17 cellular contexts compared by ENCODE assay signal in the genomic region with DNA sequence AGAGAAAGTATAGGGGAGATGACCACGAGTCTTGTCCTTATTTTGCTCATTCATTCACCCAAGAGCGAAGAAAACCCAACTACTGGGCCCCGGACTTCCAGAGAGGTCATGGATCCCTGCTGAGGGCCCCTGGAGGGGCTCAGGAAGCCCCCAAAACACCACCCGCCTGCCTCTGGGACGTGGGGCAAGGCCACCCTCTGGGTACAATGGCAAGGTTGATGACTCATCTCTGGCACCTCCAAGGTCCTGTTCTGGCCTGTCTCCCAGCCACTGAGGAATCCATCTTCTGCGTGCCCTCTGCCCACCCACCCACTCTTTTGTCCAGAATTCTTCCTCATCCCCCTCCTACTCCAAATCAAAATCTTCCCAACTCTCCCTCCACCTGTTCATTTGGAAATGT. TPM values are rescaled to one million over a fixed set of nuclear protein-coding genes. Genes with fewer than 3 reads are reported as not detected.
DNase-seq lines count a peak whose midpoint lies in the region; ATAC-seq and TF ChIP-seq lines count a peak whose summit lies in the region.
"Had no signal": no experiment of that assay in that cellular context is flagged by ENCODE, and none has a peak within 500 bp of the region (broad histone marks: within the 10 kb centered on the region; RNA-seq: fewer than 3 reads in every experiment).

No MANE protein-coding gene starts in this region.

- no peak for DNase-seq in activated naive CD4-positive, alpha-beta T cell treated with anti-CD3 and anti-CD28 coated beads for 36 hours
- DNase-seq in activated naive CD4-positive, alpha-beta T cell treated with anti-CD3 and anti-CD28 coated beads, Interleukin-2, amount 50 U/mL, for 16 hours, result no peak
- DNase-seq in RWPE1 (ENCODE audit: low spot score), result no peak
- peak; percentile 35 to 49 (median 42) for DNase-seq in body of pancreas
- no peak for DNase-seq in stimulated activated naive B cell treated with anti-CD40 and anti-IgM and Interleukin-4, amounts not matched to agents 10 μg/mL and 1 μg/mL and 100 μg/mL, for 72 hours
- DNase-seq in globus pallidus (ENCODE audit: low spot score), result no peak
- DNase-seq in NCI-H2227 treated with DMSO at 0.1 percent for 48 hours (lab: John Stamatoyannopoulos, UW), result no peak
- no peak for DNase-seq in trophoblast cell
- DNase-seq: EL, Karpas-422, NCI-H1105, NCI-H1694 treated with DMSO at 0.1 percent for 48 hours, NCI-H2107, NCI-H526 treated with DMSO at 0.1 percent for 48 hours, SHP77 had no signal

- H3K27me3 Mint-ChIP-seq in activated naive CD4-positive, alpha-beta T cell treated with anti-CD3 and anti-CD28 coated beads for 36 hours (ENCODE audit: low read depth), result no peaks in the 10 kb centered on the region
- H3K27me3 Mint-ChIP-seq in stimulated activated naive B cell treated with anti-CD40 and anti-IgM and Interleukin-4, amounts not matched to agents 10 μg/mL and 1 μg/mL and 100 μg/mL, for 72 hours, result no peaks in the 10 kb centered on the region
- H3K27me3 Mint-ChIP-seq: CD4-positive, CD25-positive, alpha-beta regulatory T cell had no signal

- no peak overlapping the region for H3K4ac ChIP-seq in trophoblast cell (ENCODE audit: low read depth, low read length)

- no peak overlapping the region for H2BK5ac ChIP-seq in trophoblast cell (ENCODE audit: low read depth, low read length, poor library complexity)

- TF ChIP-seq POLR2A in body of pancreas (IDR thresholded peaks at IDR 0.05), result no peak

- H3K36me3 ChIP-seq in body of pancreas (replicated peaks in 1 of 2; ENCODE audit: insufficient read depth in 1 of 2, low read depth in 2 of 2), result no peaks in the 10 kb centered on the region
- no peaks in the 10 kb centered on the region for H3K36me3 ChIP-seq in trophoblast cell (ENCODE audit: control insufficient read depth in 1 of 2, insufficient read depth in 2 of 2, low read length in 2 of 2)

- H3K14ac ChIP-seq in trophoblast cell (ENCODE audit: low read length), result no peak overlapping the region

- no peak overlapping the region for H3K23ac ChIP-seq in trophoblast cell (ENCODE audit: low read length)

- CTCF ChIA-PET in activated naive CD4-positive, alpha-beta T cell treated with anti-CD3 and anti-CD28 coated beads for 36 hours (lab: Charles Lee), result interaction anchor here (1.5 kb wide), 1 partner anchor 208 kb away, joined by 4 read pairs; no protein-coding TSS in a partner anchor
- CTCF ChIA-PET in RWPE1 (lab: Yijun Ruan, JAX), result no interaction called here

- POLR2A ChIA-PET in RWPE1 (lab: Yijun Ruan, JAX; ENCODE audit: low non-redundant PET), result no interaction called here

- H3K4me3 ChIP-seq in body of pancreas, result no peak overlapping the region
- H3K4me3 ChIP-seq in trophoblast cell (ENCODE audit: low read depth, low read length), result no peak overlapping the region
- H3K4me3 ChIP-seq: HAP-1 had no signal

- H3K9me3 ChIP-seq in body of pancreas (no peaks in the 10 kb centered on the region), trophoblast cell (ENCODE audit: insufficient read depth, low read depth, low read length) (no peaks in the 10 kb centered on the region)
- H3K9me3 ChIP-seq: HAP-1 had no signal

- no peak overlapping the region for H4K91ac ChIP-seq in trophoblast cell (ENCODE audit: low read depth, low read length)

- H2AK5ac ChIP-seq in trophoblast cell (ENCODE audit: low read length), result no peak overlapping the region

- no peak overlapping the region for H3K4me2 ChIP-seq in trophoblast cell (ENCODE audit: low read length)

- no peaks in the 10 kb centered on the region for H3K27me3 ChIP-seq in body of pancreas
- no peaks in the 10 kb centered on the region for H3K27me3 ChIP-seq in trophoblast cell (ENCODE audit: insufficient read depth, low read length)

- peaks cover 3% of the 10 kb centered on the region for H3K79me1 ChIP-seq in trophoblast cell (ENCODE audit: low read length)

- H3K27ac Mint-ChIP-seq in activated naive CD4-positive, alpha-beta T cell treated with anti-CD3 and anti-CD28 coated beads for 36 hours, result peak overlapping the region; percentile 18
- peak overlapping the region; percentile 89 for H3K27ac Mint-ChIP-seq in stimulated activated naive B cell treated with anti-CD40 and anti-IgM and Interleukin-4, amounts not matched to agents 10 μg/mL and 1 μg/mL and 100 μg/mL, for 72 hours

- no peaks in the 10 kb centered on the region for H3K9me3 Mint-ChIP-seq in activated naive CD4-positive, alpha-beta T cell treated with anti-CD3 and anti-CD28 coated beads for 36 hours
- H3K9me3 Mint-ChIP-seq in stimulated activated naive B cell treated with anti-CD40 and anti-IgM and Interleukin-4, amounts not matched to agents 10 μg/mL and 1 μg/mL and 100 μg/mL, for 72 hours, result no peaks in the 10 kb centered on the region
- H3K9me3 Mint-ChIP-seq: CD4-positive, CD25-positive, alpha-beta regulatory T cell had no signal

- 77 to 80% methylated on average over 6 of the region's 6 CpGs for WGBS in body of pancreas, 2 donors
- WGBS in trophoblast cell (ENCODE audit: extremely low coverage, insufficient coverage, insufficient read length), result no CpG with 5 or more reads among the region's 6 CpGs

- peaks cover 15% of the 10 kb centered on the region for H3K36me3 Mint-ChIP-seq in activated naive CD4-positive, alpha-beta T cell treated with anti-CD3 and anti-CD28 coated beads for 36 hours (ENCODE audit: low read depth)
- H3K36me3 Mint-ChIP-seq in stimulated activated naive B cell treated with anti-CD40 and anti-IgM and Interleukin-4, amounts not matched to agents 10 μg/mL and 1 μg/mL and 100 μg/mL, for 72 hours, result peaks cover 46 to 48% of the 10 kb centered on the region in 2 donors

- H3K27ac ChIP-seq in RWPE1, result peak overlapping the region; percentile 39
- peak overlapping the region; percentile 39 to 87 (median 84) for H3K27ac ChIP-seq in body of pancreas
- H3K27ac ChIP-seq in trophoblast cell (ENCODE audit: low read depth, low read length), result no peak overlapping the region

- H3K18ac ChIP-seq in trophoblast cell (ENCODE audit: low read length), result no peak overlapping the region

- H3K79me2 ChIP-seq in trophoblast cell (ENCODE audit: control insufficient read depth, insufficient read depth, low read length, poor library complexity), result no peaks in the 10 kb centered on the region

- H3K4me1 ChIP-seq in body of pancreas, result peaks cover 20% of the 10 kb centered on the region
- H3K4me1 ChIP-seq in trophoblast cell (ENCODE audit: control insufficient read depth in 1 of 2, insufficient read depth in 2 of 2, low read length in 2 of 2), result peaks cover 6 to 16% of the 10 kb centered on the region in 2 experiments
- H3K4me1 ChIP-seq: HAP-1 had no signal

- H3K4me1 Mint-ChIP-seq in activated naive CD4-positive, alpha-beta T cell treated with anti-CD3 and anti-CD28 coated beads for 36 hours (ENCODE audit: low read depth), result peaks cover 30% of the 10 kb centered on the region
- peaks cover 21 to 28% of the 10 kb centered on the region in 2 donors for H3K4me1 Mint-ChIP-seq in stimulated activated naive B cell treated with anti-CD40 and anti-IgM and Interleukin-4, amounts not matched to agents 10 μg/mL and 1 μg/mL and 100 μg/mL, for 72 hours

- ATAC-seq in body of pancreas, result no peak
- no peak for ATAC-seq in stimulated activated naive B cell treated with anti-CD40 and anti-IgM and Interleukin-4, amounts not matched to agents 10 μg/mL and 1 μg/mL and 100 μg/mL, for 72 hours (replicated peaks)

- H3K9ac ChIP-seq in trophoblast cell (ENCODE audit: low read length), result no peak overlapping the region

- TF ChIP-seq CTCF in RWPE1 (conservative IDR thresholded peaks at IDR 0.05; ENCODE audit: low read depth) (no peak), body of pancreas (IDR thresholded peaks at IDR 0.05) (no peak)

- H2BK12ac ChIP-seq in trophoblast cell (ENCODE audit: low read length), result no peak overlapping the region

- no peak overlapping the region for H4K8ac ChIP-seq in trophoblast cell (ENCODE audit: low read depth, low read length)

- no peak overlapping the region for H2BK120ac ChIP-seq in trophoblast cell (ENCODE audit: insufficient read depth, low read length, poor library complexity)

- no peak overlapping the region for H4K12ac ChIP-seq in trophoblast cell (ENCODE audit: low read depth, low read length)

- intact Hi-C loops in activated naive CD4-positive, alpha-beta T cell treated with anti-CD3 and anti-CD28 coated beads for 36 hours (cut with micrococcal nuclease), result no loop called here
- intact Hi-C loops in body of pancreas (cut with DNase I), result no loop called here

- H3K4me3 Mint-ChIP-seq in activated naive CD4-positive, alpha-beta T cell treated with anti-CD3 and anti-CD28 coated beads for 36 hours, result no peak overlapping the region
- no peak overlapping the region for H3K4me3 Mint-ChIP-seq in stimulated activated naive B cell treated with anti-CD40 and anti-IgM and Interleukin-4, amounts not matched to agents 10 μg/mL and 1 μg/mL and 100 μg/mL, for 72 hours

- no peak overlapping the region for H2AFZ ChIP-seq in trophoblast cell (ENCODE audit: insufficient read depth, low read length, poor library complexity)

RNA-seq across cellular contexts. Expression of a gene that starts 21.3 kb away (rescaled TPM):
- total RNA-seq in activated naive CD4-positive, alpha-beta T cell treated with anti-CD3 and anti-CD28 coated beads for 36 hours, result 1 to 10 TPM; 9.6 to 9.8 TPM
- 1 to 10 TPM; 3.1 to 6.9 TPM for total RNA-seq in body of pancreas
- 3.3 and 3.6 TPM in 2 replicates for polyA plus RNA-seq in trophoblast cell (2013)

RNA-seq across cellular contexts. Expression of a gene that starts 53.4 kb away (rescaled TPM):
- 1 to 10 TPM; 6.9 to 7.3 TPM for total RNA-seq in activated naive CD4-positive, alpha-beta T cell treated with anti-CD3 and anti-CD28 coated beads for 36 hours
- total RNA-seq in body of pancreas, result 10 to 100 TPM; 10.4 to 25.4 TPM
- polyA plus RNA-seq in trophoblast cell (2013), result 5.3 and 5.6 TPM in 2 replicates

Comparison
In these comparisons a context has a peak if more than half of its experiments do, and no peak if none do; other contexts are left out.
1. DNase-seq: peak in body of pancreas (4 of 4); none in activated naive CD4-positive, alpha-beta T cell treated with anti-CD3 and anti-CD28 coated beads for 36 hours (single experiment), activated naive CD4-positive, alpha-beta T cell treated with anti-CD3 and anti-CD28 coated beads, Interleukin-2, amount 50 U/mL, for 16 hours (single experiment), RWPE1 (single experiment), stimulated activated naive B cell treated with anti-CD40 and anti-IgM and Interleukin-4, amounts not matched to agents 10 μg/mL and 1 μg/mL and 100 μg/mL, for 72 hours (single experiment), globus pallidus (single experiment), NCI-H2227 treated with DMSO at 0.1 percent for 48 hours (single experiment) and trophoblast cell (0 of 2).